ENCODE assay signal across 26 cellular contexts in genomic region chr18:33580540-33580939, GRCh38. TPM values are rescaled to one million over a fixed set of nuclear protein-coding genes. Genes with fewer than 3 reads are reported as not detected.
DNase-seq lines count a peak whose midpoint lies in the region; FAIRE-seq and TF ChIP-seq lines count a peak whose summit lies in the region.
"Had no signal": no experiment of that assay in that cellular context is flagged by ENCODE, and none has a peak within 500 bp of the region (broad histone marks: within the 10 kb centered on the region; RNA-seq: fewer than 3 reads in every experiment).

No MANE protein-coding gene starts in this region.

- DNase-seq in NCI-H69 (lab: John Stamatoyannopoulos, UW) (peak; percentile 48), frontal cortex (ENCODE audit: low spot score in 2 of 2) (no peak), medulla oblongata (ENCODE audit: extremely low spot score) (peak; percentile 24), sigmoid colon (no peak), NCI-H2029 treated with DMSO at 0.1 percent for 48 hours (lab: John Stamatoyannopoulos, UW) (no peak), suprapubic skin (ENCODE audit: low spot score in 2 of 2) (no peak), HuH-7.5 (ENCODE audit: low spot score) (no peak), endothelial cell (ENCODE audit: low spot score) (no peak)
- DNase-seq: AML-193; CD4-positive, alpha-beta T cell; GOT3; HFFc6; MM.1S; NCI-H1048; NCI-H1417 treated with DMSO at 0.1 percent for 48 hours; NCI-H2107; NCI-H446; OCI-M1; Peyer's patch had no signal

- no peaks in the 10 kb centered on the region for H3K27me3 ChIP-seq in sigmoid colon
- peaks cover 19% of the 10 kb centered on the region for H3K27me3 ChIP-seq in suprapubic skin
- H3K27me3 ChIP-seq: Peyer's patch had no signal

- H3K27me3 Mint-ChIP-seq in endothelial cell (ENCODE audit: unreplicated experiment): peaks cover 6% of the 10 kb centered on the region

- TF ChIP-seq POLR2A in sigmoid colon (IDR thresholded peaks at IDR 0.05) (no peak), suprapubic skin (IDR thresholded peaks at IDR 0.05) (no peak)

- H3K4me1 ChIP-seq in sigmoid colon (peaks cover 0 to 62% (median 26%) of the 10 kb centered on the region in 4 donors), suprapubic skin (peaks cover 12% of the 10 kb centered on the region)
- H3K4me1 ChIP-seq: A549, Peyer's patch had no signal

- FAIRE-seq in frontal cortex (lab: Jason Lieb, UNC): peak; percentile 23
- FAIRE-seq: A549, G401.6, GM12878 had no signal

- H3K4me1 Mint-ChIP-seq in endothelial cell (ENCODE audit: unreplicated experiment): peaks cover 9% of the 10 kb centered on the region

- intact Hi-C loops in sigmoid colon (cut with DNase I): no loop called here

- H3K9me3 ChIP-seq in sigmoid colon: no peaks in the 10 kb centered on the region
- no peaks in the 10 kb centered on the region for H3K9me3 ChIP-seq in suprapubic skin
- H3K9me3 ChIP-seq: A549, HAP-1, Peyer's patch had no signal

- H3K4me3 ChIP-seq in sigmoid colon (peak overlapping the region in 1 of 4 donors; percentile 90), suprapubic skin (no peak overlapping the region)
- H3K4me3 ChIP-seq: A549; BLaER1 treated with 17β-estradiol and CSF1 and Interleukin-3, amounts not matched to agents 10 nM and 100 nM; GM12878; HAP-1 had no signal

- H3K27ac ChIP-seq in sigmoid colon (peak overlapping the region in 3 of 4 donors; percentile 90 to 91 (median 91)), suprapubic skin (no peak overlapping the region)
- H3K27ac ChIP-seq: A549; BLaER1 treated with 17β-estradiol and CSF1 and Interleukin-3, amounts not matched to agents 10 nM and 100 nM; KMS-11; Peyer's patch had no signal

- H3K36me3 ChIP-seq in sigmoid colon (no peaks in the 10 kb centered on the region), suprapubic skin (no peaks in the 10 kb centered on the region)
- H3K36me3 ChIP-seq: BLaER1 treated with 17β-estradiol and CSF1 and Interleukin-3, amounts not matched to agents 10 nM and 100 nM; HAP-1; Peyer's patch had no signal

- no peaks in the 10 kb centered on the region for H3K9me3 Mint-ChIP-seq in endothelial cell (ENCODE audit: unreplicated experiment)
- H3K9me3 Mint-ChIP-seq: CD4-positive, alpha-beta T cell had no signal

- TF ChIP-seq EP300 in sigmoid colon (IDR thresholded peaks at IDR 0.05) (no peak), suprapubic skin (IDR thresholded peaks at IDR 0.05) (no peak)

- 91 to 93% methylated on average over 4 of the region's 4 CpGs for WGBS in sigmoid colon, 2 donors
- 84% methylated on average over 4 of the region's 4 CpGs for WGBS in suprapubic skin

- H3K27ac Mint-ChIP-seq in endothelial cell (ENCODE audit: unreplicated experiment): no peak overlapping the region
- H3K27ac Mint-ChIP-seq: CD4-positive, alpha-beta T cell; HFFc6; IgD-negative memory B cell had no signal

- TF ChIP-seq CTCF in sigmoid colon (IDR thresholded peaks at IDR 0.05) (no peak), suprapubic skin (IDR thresholded peaks at IDR 0.05) (no peak), endothelial cell (IDR thresholded peaks at IDR 0.05; ENCODE audit: unreplicated experiment) (no peak)

- peaks cover 4% of the 10 kb centered on the region for H3K36me3 Mint-ChIP-seq in endothelial cell (ENCODE audit: low read depth, unreplicated experiment)
- H3K36me3 Mint-ChIP-seq: IgD-negative memory B cell had no signal

- no peak overlapping the region for H3K4me3 Mint-ChIP-seq in endothelial cell (ENCODE audit: unreplicated experiment)
- H3K4me3 Mint-ChIP-seq: CD4-positive, alpha-beta T cell; HFFc6; IgD-negative memory B cell had no signal

RNA-seq across cellular contexts. Expression of gene ASXL3, which starts 2.5 kb away (rescaled TPM):
- total RNA-seq in frontal cortex (87.2 TPM), sigmoid colon (1 to 10 TPM; 3.6 to 9.1 (median 7.2) TPM), suprapubic skin (1 to 10 TPM in 2 of 4 donors, under 1 TPM in 2; 0.10 to 2.0 (median 0.70) TPM), endothelial cell (ENCODE audit: unreplicated experiment) (7.2 TPM)
- polyA plus RNA-seq in sigmoid colon: under 1 TPM; under 0.01 to 0.92 (median 0.16) TPM
- total RNA-seq: CD4-positive, alpha-beta T cell; HFFc6 had no signal
- polyA plus RNA-seq: A549, GM12878, IgD-negative memory B cell had no signal

Comparison
In these comparisons a context has a peak if more than half of its experiments do, and no peak if none do; other contexts are left out.
1. DNase-seq: peak in NCI-H69 (single experiment) and medulla oblongata (single experiment); none in frontal cortex (0 of 2), sigmoid colon (single experiment), NCI-H2029 treated with DMSO at 0.1 percent for 48 hours (single experiment), suprapubic skin (0 of 2), HuH-7.5 (single experiment) and endothelial cell (single experiment).